25 cellular contexts compared by ENCODE assay signal in genomic region chrX:121546317-121546716, GRCh38.
"Had no signal": no experiment of that assay in that cellular context is flagged by ENCODE, and none has a peak within 500 bp of the region (broad histone marks: within the 10 kb centered on the region; RNA-seq: fewer than 3 reads in every experiment).

No MANE protein-coding gene starts in this region.

- H3K27ac ChIP-seq: Peyer's patch, SJSA1 had no signal

- ATAC-seq: activated CD8-positive, alpha-beta T cell treated with anti-CD3 and anti-CD28 coated beads, Interleukin-2, amount 10 ng/mL, durations not matched to agents 7 days and 5 days; activated naive CD8-positive, alpha-beta T cell treated with anti-CD3 and anti-CD28 coated beads, Interleukin-2, amount 50 U/mL, for 24 hours; activated T-cell treated with anti-CD3 and anti-CD28 coated beads, Interleukin-2, amount 50 U/mL, for 4 hours; PC-3 had no signal

- DNase-seq: activated CD4-positive, alpha-beta T cell treated with anti-CD3 and anti-CD28 coated beads, Interleukin-2, amount 10 ng/mL, durations not matched to agents 7 days and 5 days; activated CD4-positive, alpha-beta T cell treated with anti-CD3 and anti-CD28 coated beads, Interleukin-2, amount 50 U/mL, for 48 hours; activated CD8-positive, alpha-beta T cell treated with anti-CD3 and anti-CD28 coated beads, Interleukin-2, amount 10 ng/mL, durations not matched to agents 7 days and 5 days; activated gamma-delta T cell treated with Interleukin-2 at 50 U/mL for 16 hours; activated naive CD4-positive, alpha-beta T cell treated with anti-CD3 and anti-CD28 coated beads for 36 hours; activated naive CD8-positive, alpha-beta T cell treated with anti-CD3 and anti-CD28 coated beads, Interleukin-2, amount 50 U/mL, for 24 hours; activated T-cell treated with anti-CD3 and anti-CD28 coated beads, Interleukin-2, amount 50 U/mL, for 4 hours; anterior cingulate cortex; caudate nucleus; MG63; NCI-H1048; NCI-H1105 treated with DMSO at 0.1 percent for 48 hours; NCI-H1436; NCI-H1694; NCI-H1930; NCI-H2081 treated with DMSO at 0.1 percent for 48 hours; NCI-H226; NCI-H446 treated with DMSO at 0.1 percent for 48 hours; NCI-H524; PC-3; Peyer's patch; RPMI8226; SHP77 treated with DMSO at 0.1 percent for 48 hours; SK-N-SH had no signal
